Comparison of ENCODE assay signal across 13 cellular contexts in genomic region chr2:18047896-18048657, GRCh38.
DNase-seq lines count a peak whose midpoint lies in the region; ATAC-seq and TF ChIP-seq lines count a peak whose summit lies in the region.
"Had no signal": no experiment of that assay in that cellular context is flagged by ENCODE, and none has a peak within 500 bp of the region (broad histone marks: within the 10 kb centered on the region; RNA-seq: fewer than 3 reads in every experiment).

No MANE protein-coding gene starts in this region.

- TF ChIP-seq CTCF in fibroblast of lung (conservative IDR thresholded peaks at IDR 0.05 in 1 of 2, IDR thresholded peaks at IDR 0.05 in 1 of 2; ENCODE audit: low read depth in 1 of 2, low read length in 2 of 2) = no peak
- no peak for TF ChIP-seq CTCF in prostate gland (IDR thresholded peaks at IDR 0.05)

- no peak overlapping the region for H3K9ac ChIP-seq in fibroblast of lung (ENCODE audit: insufficient read depth, low read length)

- H3K27ac ChIP-seq in fibroblast of lung (ENCODE audit: insufficient read depth, low read length) (no peak overlapping the region), prostate gland (no peak overlapping the region)
- H3K27ac ChIP-seq: uterus had no signal

- H3K9me3 ChIP-seq in fibroblast of lung (ENCODE audit: control insufficient read depth, insufficient read depth, low read depth, low read length) (no peaks in the 10 kb centered on the region), prostate gland (no peaks in the 10 kb centered on the region)
- H3K9me3 ChIP-seq: uterus had no signal

- ATAC-seq in GM18870 (IDR thresholded peaks at IDR 0.05; ENCODE audit: unreplicated experiment) = no peak
- ATAC-seq: WTC11 had no signal

- H2AFZ ChIP-seq in fibroblast of lung (ENCODE audit: low read length) = no peak overlapping the region

- H3K27me3 ChIP-seq in fibroblast of lung (ENCODE audit: control insufficient read depth, insufficient read depth, low read length) (no peaks in the 10 kb centered on the region), prostate gland (replicated peaks; ENCODE audit: insufficient read depth) (no peaks in the 10 kb centered on the region)
- H3K27me3 ChIP-seq: uterus had no signal

- H3K79me2 ChIP-seq in fibroblast of lung (ENCODE audit: control insufficient read depth, insufficient read depth, low read length) = no peaks in the 10 kb centered on the region

- DNase-seq in GM04504 (ENCODE audit: low read depth) (peak; percentile 59), OCI-M1 (lab: John Stamatoyannopoulos, UW) (peak; percentile 24), fibroblast of lung (ENCODE audit: low read depth in 2 of 2) (peak; percentile 22 to 47), prostate gland (ENCODE audit: low spot score) (peak; percentile 51), DMS79 (lab: John Stamatoyannopoulos, UW) (no peak), globus pallidus (ENCODE audit: low spot score) (no peak)
- DNase-seq in activated CD4-positive, alpha-beta T cell treated with anti-CD3 and anti-CD28 coated beads, Interleukin-2, amount 50 U/mL, for 1 hour = no peak
- DNase-seq: activated gamma-delta T cell, GOT3, NCI-H146, uterus had no signal

- TF ChIP-seq POLR2A in prostate gland (IDR thresholded peaks at IDR 0.05) = no peak

- H3K4me3 ChIP-seq in fibroblast of lung (replicated peaks in 1 of 4; ENCODE audit: control extremely low read depth in 1 of 4, insufficient read depth in 1 of 4, low read depth in 3 of 4, low read length in 4 of 4) = no peak overlapping the region
- H3K4me3 ChIP-seq in prostate gland = no peak overlapping the region
- H3K4me3 ChIP-seq: uterus had no signal

- H3K36me3 ChIP-seq in fibroblast of lung (ENCODE audit: control insufficient read depth, insufficient read depth, low read length) = no peaks in the 10 kb centered on the region
- no peaks in the 10 kb centered on the region for H3K36me3 ChIP-seq in prostate gland
- H3K36me3 ChIP-seq: uterus had no signal

- 62% methylated on average over 10 of the region's 10 CpGs for WGBS in prostate gland

- intact Hi-C loops in prostate gland (cut with DNase I) = no loop called here

- H4K20me1 ChIP-seq in fibroblast of lung (ENCODE audit: control insufficient read depth, extremely low read depth, insufficient read depth, low read length) = no peaks in the 10 kb centered on the region

- H3K4me1 ChIP-seq in fibroblast of lung (ENCODE audit: control insufficient read depth, extremely low read depth, insufficient read depth, low read length) (peaks cover 3% of the 10 kb centered on the region), prostate gland (replicated peaks) (no peaks in the 10 kb centered on the region)
- H3K4me1 ChIP-seq: uterus had no signal

- peak overlapping the region; percentile 26 for H3K4me2 ChIP-seq in fibroblast of lung (ENCODE audit: extremely low read depth, insufficient read depth, low read length)

Comparison
In these comparisons a context has a peak if more than half of its experiments do, and no peak if none do; other contexts are left out.
1. DNase-seq: peak in GM04504 (single experiment), OCI-M1 (single experiment), fibroblast of lung (2 of 2) and prostate gland (single experiment); none in activated CD4-positive, alpha-beta T cell treated with anti-CD3 and anti-CD28 coated beads, Interleukin-2, amount 50 U/mL, for 1 hour (single experiment), DMS79 (single experiment) and globus pallidus (single experiment).